1 cellular context compared by ENCODE assay signal in the genomic region with DNA sequence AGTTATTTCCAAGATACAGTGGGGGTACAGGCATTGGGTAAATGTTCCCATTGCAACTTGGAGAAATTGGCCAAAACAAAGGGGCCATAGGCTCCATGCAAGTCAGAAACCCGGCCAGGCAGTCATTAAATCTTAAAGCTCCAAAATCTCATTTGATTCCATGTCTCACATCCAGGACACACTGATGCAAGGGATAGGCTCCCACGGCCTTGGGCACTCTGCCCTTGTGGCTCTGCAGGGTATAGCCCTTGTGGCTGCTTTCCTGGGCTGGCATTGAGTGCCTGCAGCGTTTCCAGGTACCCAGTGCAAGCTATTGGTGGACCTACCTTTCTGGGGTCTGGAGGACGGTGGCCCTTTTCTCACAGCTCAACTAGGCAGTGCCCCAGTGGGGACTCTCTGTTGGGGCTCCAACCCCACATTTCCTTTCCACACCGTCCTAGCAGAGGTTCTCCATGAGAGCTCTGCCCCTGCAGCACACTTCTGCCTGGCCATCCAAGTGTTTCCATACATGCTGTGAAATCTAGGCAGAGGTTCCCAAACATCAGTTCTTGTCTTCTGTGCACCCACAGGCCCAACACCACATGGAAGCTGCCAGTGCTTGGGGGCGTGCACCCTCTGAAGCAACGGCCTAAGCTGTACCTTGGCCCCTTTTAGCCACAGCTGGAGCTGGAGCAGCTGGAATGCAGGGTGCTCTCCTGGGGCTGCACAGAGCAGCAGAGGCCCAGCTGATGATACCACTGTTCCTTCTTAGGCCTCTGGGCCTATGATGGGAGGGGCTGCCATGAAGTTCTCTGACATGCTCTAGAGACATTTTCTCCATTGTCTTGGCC.
TF ChIP-seq lines count a peak whose summit lies in the region.

No MANE protein-coding gene starts in this region.

TF ChIP-seq in HepG2, 621 proteins besides CTCF, POLR2A, EP300 and RAD21 (continued from another document and continues in another):
- TF ChIP-seq, protein P1, sequence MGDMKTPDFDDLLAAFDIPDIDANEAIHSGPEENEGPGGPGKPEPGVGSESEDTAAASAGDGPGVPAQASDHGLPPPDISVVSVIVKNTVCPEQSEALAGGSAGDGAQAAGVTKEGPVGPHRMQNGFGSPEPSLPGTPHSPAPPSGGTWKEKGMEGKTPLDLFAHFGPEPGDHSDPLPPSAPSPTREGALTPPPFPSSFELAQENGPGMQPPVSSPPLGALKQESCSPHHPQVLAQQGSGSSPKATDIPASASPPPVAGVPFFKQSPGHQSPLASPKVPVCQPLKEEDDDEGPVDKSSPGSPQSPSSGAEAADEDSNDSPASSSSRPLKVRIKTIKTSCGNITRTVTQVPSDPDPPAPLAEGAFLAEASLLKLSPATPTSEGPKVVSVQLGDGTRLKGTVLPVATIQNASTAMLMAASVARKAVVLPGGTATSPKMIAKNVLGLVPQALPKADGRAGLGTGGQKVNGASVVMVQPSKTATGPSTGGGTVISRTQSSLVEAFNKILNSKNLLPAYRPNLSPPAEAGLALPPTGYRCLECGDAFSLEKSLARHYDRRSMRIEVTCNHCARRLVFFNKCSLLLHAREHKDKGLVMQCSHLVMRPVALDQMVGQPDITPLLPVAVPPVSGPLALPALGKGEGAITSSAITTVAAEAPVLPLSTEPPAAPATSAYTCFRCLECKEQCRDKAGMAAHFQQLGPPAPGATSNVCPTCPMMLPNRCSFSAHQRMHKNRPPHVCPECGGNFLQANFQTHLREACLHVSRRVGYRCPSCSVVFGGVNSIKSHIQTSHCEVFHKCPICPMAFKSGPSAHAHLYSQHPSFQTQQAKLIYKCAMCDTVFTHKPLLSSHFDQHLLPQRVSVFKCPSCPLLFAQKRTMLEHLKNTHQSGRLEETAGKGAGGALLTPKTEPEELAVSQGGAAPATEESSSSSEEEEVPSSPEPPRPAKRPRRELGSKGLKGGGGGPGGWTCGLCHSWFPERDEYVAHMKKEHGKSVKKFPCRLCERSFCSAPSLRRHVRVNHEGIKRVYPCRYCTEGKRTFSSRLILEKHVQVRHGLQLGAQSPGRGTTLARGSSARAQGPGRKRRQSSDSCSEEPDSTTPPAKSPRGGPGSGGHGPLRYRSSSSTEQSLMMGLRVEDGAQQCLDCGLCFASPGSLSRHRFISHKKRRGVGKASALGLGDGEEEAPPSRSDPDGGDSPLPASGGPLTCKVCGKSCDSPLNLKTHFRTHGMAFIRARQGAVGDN (CRISPR knock-in tag; IDR thresholded peaks at IDR 0.05) = peak; percentile 84
- no peak for TF ChIP-seq ZNF337 (CRISPR knock-in tag; IDR thresholded peaks at IDR 0.05; ENCODE audit: borderline replicate concordance, low read depth)
- TF ChIP-seq MAFF (IDR thresholded peaks at IDR 0.05; ENCODE audit: low read depth, low read length) = no peak
- no peak for TF ChIP-seq ZNF709 (CRISPR knock-in tag; IDR thresholded peaks at IDR 0.05)
- TF ChIP-seq DNMT1 (CRISPR knock-in tag; IDR thresholded peaks at IDR 0.05) = no peak
- no peak for TF ChIP-seq ZNF589 (CRISPR knock-in tag; conservative IDR thresholded peaks at IDR 0.05)
- no peak for TF ChIP-seq ZNF768 (CRISPR knock-in tag; IDR thresholded peaks at IDR 0.05)
- TF ChIP-seq ZNF776 (CRISPR knock-in tag; IDR thresholded peaks at IDR 0.05) = no peak
- no peak for TF ChIP-seq ZBTB20 (CRISPR knock-in tag; IDR thresholded peaks at IDR 0.05; ENCODE audit: borderline replicate concordance, low read depth)
- no peak for TF ChIP-seq ZSCAN5A (CRISPR knock-in tag; IDR thresholded peaks at IDR 0.05; ENCODE audit: borderline replicate concordance)
- TF ChIP-seq ZBTB3 (CRISPR knock-in tag; IDR thresholded peaks at IDR 0.05; ENCODE audit: borderline replicate concordance, low read depth) = no peak
- TF ChIP-seq, protein P2, sequence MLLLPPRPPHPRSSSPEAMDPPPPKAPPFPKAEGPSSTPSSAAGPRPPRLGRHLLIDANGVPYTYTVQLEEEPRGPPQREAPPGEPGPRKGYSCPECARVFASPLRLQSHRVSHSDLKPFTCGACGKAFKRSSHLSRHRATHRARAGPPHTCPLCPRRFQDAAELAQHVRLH (CRISPR knock-in tag; IDR thresholded peaks at IDR 0.05; ENCODE audit: borderline replicate concordance, low read depth) = no peak
- TF ChIP-seq PLRG1 (conservative IDR thresholded peaks at IDR 0.05) = no peak
- peak; percentile 72 for TF ChIP-seq ZFY (CRISPR knock-in tag; IDR thresholded peaks at IDR 0.05)
- TF ChIP-seq MIER3 (CRISPR knock-in tag; IDR thresholded peaks at IDR 0.05; ENCODE audit: borderline replicate concordance) = no peak
- no peak for TF ChIP-seq ZNF367 (CRISPR knock-in tag; IDR thresholded peaks at IDR 0.05; ENCODE audit: borderline replicate concordance)
- TF ChIP-seq, protein P3, sequence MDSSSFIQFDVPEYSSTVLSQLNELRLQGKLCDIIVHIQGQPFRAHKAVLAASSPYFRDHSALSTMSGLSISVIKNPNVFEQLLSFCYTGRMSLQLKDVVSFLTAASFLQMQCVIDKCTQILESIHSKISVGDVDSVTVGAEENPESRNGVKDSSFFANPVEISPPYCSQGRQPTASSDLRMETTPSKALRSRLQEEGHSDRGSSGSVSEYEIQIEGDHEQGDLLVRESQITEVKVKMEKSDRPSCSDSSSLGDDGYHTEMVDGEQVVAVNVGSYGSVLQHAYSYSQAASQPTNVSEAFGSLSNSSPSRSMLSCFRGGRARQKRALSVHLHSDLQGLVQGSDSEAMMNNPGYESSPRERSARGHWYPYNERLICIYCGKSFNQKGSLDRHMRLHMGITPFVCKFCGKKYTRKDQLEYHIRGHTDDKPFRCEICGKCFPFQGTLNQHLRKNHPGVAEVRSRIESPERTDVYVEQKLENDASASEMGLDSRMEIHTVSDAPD (CRISPR knock-in tag; IDR thresholded peaks at IDR 0.05) = no peak
- no peak for TF ChIP-seq NR2F1 (CRISPR knock-in tag; IDR thresholded peaks at IDR 0.05)
- no peak for TF ChIP-seq TBP (CRISPR knock-in tag; IDR thresholded peaks at IDR 0.05)
- peak; percentile 60; the same call in 1 of the 2 replicates for TF ChIP-seq ZNF263 (CRISPR knock-in tag; IDR thresholded peaks at IDR 0.05)
- TF ChIP-seq ZFP36L2 (CRISPR knock-in tag; IDR thresholded peaks at IDR 0.05) = no peak
- TF ChIP-seq ZBTB7B (CRISPR knock-in tag; IDR thresholded peaks at IDR 0.05) = peak; percentile 66; the same call in 1 of the 2 replicates
- no peak; the same call in 1 of the 2 replicates for TF ChIP-seq NR1H2 (CRISPR knock-in tag; IDR thresholded peaks at IDR 0.05; ENCODE audit: borderline replicate concordance, low read depth)
- TF ChIP-seq FOXK2 (IDR thresholded peaks at IDR 0.05) = no peak
- no peak for TF ChIP-seq ZNF619 (CRISPR knock-in tag; IDR thresholded peaks at IDR 0.05)
- no peak for TF ChIP-seq ZSCAN9 (CRISPR knock-in tag; IDR thresholded peaks at IDR 0.05; ENCODE audit: borderline replicate concordance)
- no peak for TF ChIP-seq IRX3 (CRISPR knock-in tag; IDR thresholded peaks at IDR 0.05; ENCODE audit: borderline replicate concordance, low read depth)
- TF ChIP-seq SMARCE1 (IDR thresholded peaks at IDR 0.05; ENCODE audit: borderline replicate concordance) = no peak
- peak; percentile 95 for TF ChIP-seq HNF4A (CRISPR knock-in tag; IDR thresholded peaks at IDR 0.05)
- peak; percentile 44; the same call in 1 of the 2 replicates for TF ChIP-seq HDAC1 (CRISPR knock-in tag; IDR thresholded peaks at IDR 0.05)
- TF ChIP-seq ZNF317 (CRISPR knock-in tag; IDR thresholded peaks at IDR 0.05) = no peak
- no peak for TF ChIP-seq HDAC6 (IDR thresholded peaks at IDR 0.05; ENCODE audit: low read depth, low read length)
- no peak; the same call in 1 of the 2 replicates for TF ChIP-seq SP5 (CRISPR knock-in tag; IDR thresholded peaks at IDR 0.05; ENCODE audit: borderline replicate concordance, low read depth)
- TF ChIP-seq PHF5A (CRISPR knock-in tag; IDR thresholded peaks at IDR 0.05; ENCODE audit: low read depth, unreplicated experiment) = no peak
- no peak for TF ChIP-seq TCF12 (IDR thresholded peaks at IDR 0.05)
- TF ChIP-seq TCF12 (CRISPR knock-in tag; IDR thresholded peaks at IDR 0.05) = no peak
- no peak for TF ChIP-seq PBX3 (CRISPR knock-in tag; IDR thresholded peaks at IDR 0.05; ENCODE audit: borderline replicate concordance)
- no peak for TF ChIP-seq CREB3 (CRISPR knock-in tag; IDR thresholded peaks at IDR 0.05)
- TF ChIP-seq GABPB1 (CRISPR knock-in tag; IDR thresholded peaks at IDR 0.05) = no peak
- no peak for TF ChIP-seq FOXO4 (CRISPR knock-in tag; conservative IDR thresholded peaks at IDR 0.05)
- no peak for TF ChIP-seq ZNF326 (CRISPR knock-in tag; IDR thresholded peaks at IDR 0.05; ENCODE audit: borderline replicate concordance)
- TF ChIP-seq, protein P4, sequence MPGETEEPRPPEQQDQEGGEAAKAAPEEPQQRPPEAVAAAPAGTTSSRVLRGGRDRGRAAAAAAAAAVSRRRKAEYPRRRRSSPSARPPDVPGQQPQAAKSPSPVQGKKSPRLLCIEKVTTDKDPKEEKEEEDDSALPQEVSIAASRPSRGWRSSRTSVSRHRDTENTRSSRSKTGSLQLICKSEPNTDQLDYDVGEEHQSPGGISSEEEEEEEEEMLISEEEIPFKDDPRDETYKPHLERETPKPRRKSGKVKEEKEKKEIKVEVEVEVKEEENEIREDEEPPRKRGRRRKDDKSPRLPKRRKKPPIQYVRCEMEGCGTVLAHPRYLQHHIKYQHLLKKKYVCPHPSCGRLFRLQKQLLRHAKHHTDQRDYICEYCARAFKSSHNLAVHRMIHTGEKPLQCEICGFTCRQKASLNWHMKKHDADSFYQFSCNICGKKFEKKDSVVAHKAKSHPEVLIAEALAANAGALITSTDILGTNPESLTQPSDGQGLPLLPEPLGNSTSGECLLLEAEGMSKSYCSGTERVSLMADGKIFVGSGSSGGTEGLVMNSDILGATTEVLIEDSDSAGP (CRISPR knock-in tag; IDR thresholded peaks at IDR 0.05; ENCODE audit: borderline replicate concordance) = peak; percentile 35; the same call in 1 of the 2 replicates
- TF ChIP-seq JARID2 (CRISPR knock-in tag; IDR thresholded peaks at IDR 0.05; ENCODE audit: insufficient replicate concordance) = no peak
- TF ChIP-seq, protein P5, sequence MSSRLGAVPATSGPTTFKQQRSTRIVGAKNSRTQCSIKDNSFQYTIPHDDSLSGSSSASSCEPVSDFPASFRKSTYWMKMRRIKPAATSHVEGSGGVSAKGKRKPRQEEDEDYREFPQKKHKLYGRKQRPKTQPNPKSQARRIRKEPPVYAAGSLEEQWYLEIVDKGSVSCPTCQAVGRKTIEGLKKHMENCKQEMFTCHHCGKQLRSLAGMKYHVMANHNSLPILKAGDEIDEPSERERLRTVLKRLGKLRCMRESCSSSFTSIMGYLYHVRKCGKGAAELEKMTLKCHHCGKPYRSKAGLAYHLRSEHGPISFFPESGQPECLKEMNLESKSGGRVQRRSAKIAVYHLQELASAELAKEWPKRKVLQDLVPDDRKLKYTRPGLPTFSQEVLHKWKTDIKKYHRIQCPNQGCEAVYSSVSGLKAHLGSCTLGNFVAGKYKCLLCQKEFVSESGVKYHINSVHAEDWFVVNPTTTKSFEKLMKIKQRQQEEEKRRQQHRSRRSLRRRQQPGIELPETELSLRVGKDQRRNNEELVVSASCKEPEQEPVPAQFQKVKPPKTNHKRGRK (CRISPR knock-in tag; IDR thresholded peaks at IDR 0.05) = no peak
- no peak for TF ChIP-seq SMYD3 (CRISPR knock-in tag; IDR thresholded peaks at IDR 0.05)
- no peak for TF ChIP-seq MYPOP (CRISPR knock-in tag; IDR thresholded peaks at IDR 0.05)
- TF ChIP-seq SATB2 (CRISPR knock-in tag; IDR thresholded peaks at IDR 0.05) = no peak
- TF ChIP-seq ZNF33B (CRISPR knock-in tag; IDR thresholded peaks at IDR 0.05) = no peak
- peak; percentile 81 for TF ChIP-seq ZMYM4 (CRISPR knock-in tag; IDR thresholded peaks at IDR 0.05)
- 0 out of 2 replicates have a peak, but pooled peaks have one; percentile 42 for TF ChIP-seq HDAC2 (CRISPR knock-in tag; IDR thresholded peaks at IDR 0.05)
- no peak for TF ChIP-seq TRIM24 (CRISPR knock-in tag; IDR thresholded peaks at IDR 0.05)
- peak; percentile 43; the same call in 1 of the 2 replicates for TF ChIP-seq KMT2B (CRISPR knock-in tag; IDR thresholded peaks at IDR 0.05)
- peak; percentile 77; the same call in 1 of the 2 replicates for TF ChIP-seq ZNF274 (CRISPR knock-in tag; IDR thresholded peaks at IDR 0.05)
